ENCODE assay signal across 31 cellular contexts in the genomic region with DNA sequence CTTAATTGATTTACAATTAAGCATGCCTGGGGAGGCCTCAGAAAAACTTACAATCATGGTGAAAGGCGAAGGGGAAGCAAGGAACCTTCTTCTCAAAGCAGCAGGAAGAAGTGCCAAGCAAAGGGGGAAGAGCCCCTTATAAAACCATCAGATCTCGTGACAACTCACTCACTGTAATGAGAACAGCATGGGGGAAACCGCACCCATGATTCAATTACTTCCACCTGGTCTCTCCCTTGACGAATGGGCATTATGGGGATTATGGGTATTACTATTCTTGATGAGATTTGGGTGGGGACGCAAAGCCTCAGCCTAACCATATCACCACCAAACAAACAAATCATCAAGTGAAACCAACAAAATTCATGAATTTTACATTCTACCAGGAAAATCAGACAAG.
"Had no signal": no experiment of that assay in that cellular context is flagged by ENCODE, and none has a peak within 500 bp of the region (broad histone marks: within the 10 kb centered on the region; RNA-seq: fewer than 3 reads in every experiment).

No MANE protein-coding gene starts in this region.

- H3K36me3 Mint-ChIP-seq: immature natural killer cell; naive thymus-derived CD8-positive, alpha-beta T cell; stimulated activated naive B cell treated with anti-CD40 and anti-IgM and Interleukin-4, amounts not matched to agents 10 μg/mL and 1 μg/mL and 100 μg/mL, for 72 hours had no signal

- H3K4me3 ChIP-seq: left lung, lower lobe of right lung, pancreas, prostate gland, skin epidermis, stomach, testis, thyroid gland, transverse colon, upper lobe of left lung, vagina had no signal

- H3K4me1 ChIP-seq: left lung, lower lobe of right lung, pancreas, prostate gland, stomach, testis, thyroid gland, upper lobe of left lung, vagina had no signal

- H3K36me3 ChIP-seq: left lung, lower lobe of right lung, pancreas, prostate gland, stomach, thyroid gland, transverse colon, upper lobe of left lung, vagina had no signal

- H3K27ac Mint-ChIP-seq: immature natural killer cell; naive thymus-derived CD8-positive, alpha-beta T cell; nephron; stimulated activated naive B cell treated with anti-CD40 and anti-IgM and Interleukin-4, amounts not matched to agents 10 μg/mL and 1 μg/mL and 100 μg/mL, for 72 hours had no signal

- H3K9me3 ChIP-seq: left lung, lower lobe of right lung, pancreas, prostate gland, stomach, testis, thyroid gland, transverse colon, upper lobe of left lung, vagina had no signal

- H3K9me3 Mint-ChIP-seq: naive thymus-derived CD8-positive, alpha-beta T cell; stimulated activated naive B cell treated with anti-CD40 and anti-IgM and Interleukin-4, amounts not matched to agents 10 μg/mL and 1 μg/mL and 100 μg/mL, for 72 hours had no signal

- H3K27ac ChIP-seq: left lung, lower lobe of right lung, pancreas, prostate gland, skin epidermis, stomach, testis, thyroid gland, transverse colon, upper lobe of left lung, vagina had no signal

- DNase-seq: immature natural killer cell; kidney; left colon; left lung; lower lobe of right lung; mammary epithelial cell; mesenchymal stem cell; naive thymus-derived CD8-positive, alpha-beta T cell; nucleus accumbens; pancreas; posterior cingulate gyrus; retina; right cardiac atrium; stimulated activated CD4-positive, alpha-beta T cell treated with anti-CD3 and anti-CD28 coated beads, Interleukin-12 subunit alpha, Interleukin-12 subunit beta, amount 100 ng/mL, for 4 hours; stimulated activated CD4-positive, alpha-beta T cell treated with anti-CD3 and anti-CD28 coated beads, Interleukin-15, amount 100 ng/mL, for 24 hours; stimulated activated CD4-positive, alpha-beta T cell treated with anti-CD3 and anti-CD28 coated beads, Interleukin-2, amount 100 ng/mL, for 24 hours; stimulated activated CD4-positive, alpha-beta T cell treated with anti-CD3 and anti-CD28 coated beads, Interleukin-4, amount 100 ng/mL, for 1 hour; stimulated activated naive B cell treated with anti-CD40 and anti-IgM and Interleukin-4, amounts not matched to agents 10 μg/mL and 1 μg/mL and 100 μg/mL, for 72 hours; stimulated activated naive CD8-positive, alpha-beta T cell treated with anti-CD3 and anti-CD28 coated beads, Interleukin-15, Interleukin-2, amounts not matched to agents 100 U/mL and 50 U/mL, for 24 hours; stomach; testis; thyroid gland; transverse colon; upper lobe of left lung had no signal

- H3K4me1 Mint-ChIP-seq: immature natural killer cell; naive thymus-derived CD8-positive, alpha-beta T cell; nephron; neural crest cell; stimulated activated naive B cell treated with anti-CD40 and anti-IgM and Interleukin-4, amounts not matched to agents 10 μg/mL and 1 μg/mL and 100 μg/mL, for 72 hours had no signal

- H3K27me3 ChIP-seq: left lung, pancreas, testis, thyroid gland, transverse colon, upper lobe of left lung, vagina had no signal

- FAIRE-seq: islet of Langerhans, pancreas had no signal

- ATAC-seq: left colon; left lung; lower lobe of right lung; naive thymus-derived CD8-positive, alpha-beta T cell; pancreas; right cardiac atrium; sciatic nerve; stimulated activated naive B cell treated with anti-CD40 and anti-IgM and Interleukin-4, amounts not matched to agents 10 μg/mL and 1 μg/mL and 100 μg/mL, for 72 hours; stimulated activated naive CD8-positive, alpha-beta T cell treated with anti-CD3 and anti-CD28 coated beads, Interleukin-15, Interleukin-2, amounts not matched to agents 100 U/mL and 50 U/mL, for 24 hours had no signal

- H3K4me3 Mint-ChIP-seq: immature natural killer cell; naive thymus-derived CD8-positive, alpha-beta T cell; nephron; neural crest cell; stimulated activated naive B cell treated with anti-CD40 and anti-IgM and Interleukin-4, amounts not matched to agents 10 μg/mL and 1 μg/mL and 100 μg/mL, for 72 hours had no signal
